12 cellular contexts compared by ENCODE assay signal in the genomic region with DNA sequence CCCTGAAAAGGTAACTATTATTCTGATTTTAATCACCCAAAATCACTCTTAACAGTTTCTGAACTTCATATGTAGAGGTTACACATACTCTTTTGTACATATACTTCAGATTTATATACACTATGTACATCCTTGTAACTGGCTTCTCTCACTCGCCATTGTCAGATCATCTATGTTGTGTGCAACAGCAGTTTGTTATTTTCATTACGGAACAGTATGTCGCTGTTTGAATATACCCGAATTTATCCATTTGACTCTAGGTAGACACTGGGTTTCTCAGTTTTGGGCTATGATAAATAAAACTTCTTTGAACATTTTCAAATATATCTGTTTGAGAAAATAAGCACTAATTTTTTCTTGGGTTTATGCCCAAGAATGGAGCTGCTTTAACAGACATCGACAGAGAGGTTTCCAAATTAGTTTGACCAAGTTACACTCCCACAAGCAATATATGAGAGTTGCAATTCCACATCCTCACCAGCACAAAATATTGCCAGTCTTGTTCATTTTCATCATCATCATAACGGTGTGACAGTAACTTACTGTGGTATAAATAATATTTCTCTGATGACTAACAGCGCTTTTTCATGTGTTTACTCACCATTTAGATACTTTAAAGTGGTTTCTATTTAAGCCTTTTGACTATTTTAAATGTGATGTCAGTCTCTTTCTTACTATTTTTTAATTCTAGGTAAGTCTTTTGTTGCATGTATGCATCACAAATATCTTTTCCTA.
DNase-seq lines count a peak whose midpoint lies in the region; ATAC-seq, FAIRE-seq and TF ChIP-seq lines count a peak whose summit lies in the region.
"Had no signal": no experiment of that assay in that cellular context is flagged by ENCODE, and none has a peak within 500 bp of the region (broad histone marks: within the 10 kb centered on the region; RNA-seq: fewer than 3 reads in every experiment).

No MANE protein-coding gene starts in this region.

- TF ChIP-seq POLR2A in A549 (IDR thresholded peaks at IDR 0.05; ENCODE audit: low read length): no peak

- CTCF ChIA-PET in A549 (lab: Yijun Ruan, JAX): interaction anchor here (1.5 to 4.9 kb wide), 6 partner anchors 8 to 900 kb away, joined by 3 to 73 read pairs (median 4); a partner anchor contains a TSS
- CTCF ChIA-PET in PC-3 (lab: Charles Lee): no interaction called here

- no peak overlapping the region for H3K4me3 Mint-ChIP-seq in GM23338

- no TSS peak for BruUV-seq in PC-3 (replicated peaks; lab: Mats Ljungman, UMichigan)

- no peak overlapping the region for H3K4me2 ChIP-seq in A549
- no peak overlapping the region for H3K4me2 ChIP-seq in PC-3 (ENCODE audit: low read length)
- no peak overlapping the region for H3K4me2 ChIP-seq in GM23338

- no peak overlapping the region for H2AFZ ChIP-seq in PC-3 (ENCODE audit: low read length)
- H2AFZ ChIP-seq in GM23338: no peak overlapping the region
- H2AFZ ChIP-seq: parathyroid adenoma had no signal

- TF ChIP-seq CTCF in A549 (IDR thresholded peaks at IDR 0.05) (no peak), PC-3 (conservative IDR thresholded peaks at IDR 0.05; ENCODE audit: low read depth, low read length) (peak; percentile 30; the same call in 1 of the 2 replicates), fibroblast of mammary gland (conservative IDR thresholded peaks at IDR 0.05; ENCODE audit: control insufficient read depth, insufficient read depth, low read depth, low read length) (peak; percentile 17), GM23338 (conservative IDR thresholded peaks at IDR 0.05; ENCODE audit: low read depth in 2 of 2) (no peak)

- no peaks in the 10 kb centered on the region for H3K79me2 ChIP-seq in PC-3 (ENCODE audit: low read length)
- no peaks in the 10 kb centered on the region for H3K79me2 ChIP-seq in GM23338 (replicated peaks; ENCODE audit: insufficient read depth)
- H3K79me2 ChIP-seq: parathyroid adenoma had no signal

- no peak for TF ChIP-seq EP300 in A549 (IDR thresholded peaks at IDR 0.05)

- H3K9me3 ChIP-seq in A549: no peaks in the 10 kb centered on the region
- no peaks in the 10 kb centered on the region for H3K9me3 ChIP-seq in PC-3 (ENCODE audit: low read length)

- peak; percentile 7 to 20 for DNase-seq in A549 (ENCODE audit: low read depth in 1 of 2, low spot score in 1 of 2)
- DNase-seq in PC-3: peak; percentile 69
- peak; percentile 82 for DNase-seq in fibroblast of mammary gland (ENCODE audit: low read depth)
- no peak for DNase-seq in globus pallidus (ENCODE audit: low spot score)
- no peak for DNase-seq in GM23338 (ENCODE audit: low spot score)
- no peak for DNase-seq in activated CD4-positive, alpha-beta T cell treated with anti-CD3 and anti-CD28 coated beads, Interleukin-2, amount 50 U/mL, for 1 hour
- DNase-seq in cerebellar nuclear complex (lab: John Stamatoyannopoulos, UW): no peak
- DNase-seq: activated effector memory CD4-positive, alpha-beta T cell treated with anti-CD3 and anti-CD28 coated beads, Interleukin-2, amount 50 U/mL, for 16 hours; Calu3; left cardiac atrium had no signal

- H3K27ac Mint-ChIP-seq in GM23338: no peak overlapping the region

- no peaks in the 10 kb centered on the region for H3K9me3 Mint-ChIP-seq in GM23338

- peaks cover 42% of the 10 kb centered on the region for H3K36me3 Mint-ChIP-seq in GM23338 (ENCODE audit: low read depth)

- no peaks in the 10 kb centered on the region for H3K9me2 ChIP-seq in PC-3 (replicated peaks; ENCODE audit: low read length)
- H3K9me2 ChIP-seq in GM23338 (ENCODE audit: insufficient read depth): no peaks in the 10 kb centered on the region

- no peak for TF ChIP-seq RAD21 in A549 (conservative IDR thresholded peaks at IDR 0.05 in 1 of 2, IDR thresholded peaks at IDR 0.05 in 1 of 2)

- H4K20me1 ChIP-seq in PC-3 (ENCODE audit: low read length) (no peaks in the 10 kb centered on the region), GM23338 (replicated peaks; ENCODE audit: insufficient read depth) (no peaks in the 10 kb centered on the region)

- H3K27ac ChIP-seq in A549 (no peak overlapping the region), PC-3 (ENCODE audit: low read length) (no peak overlapping the region), GM23338 (ENCODE audit: low read depth) (no peak overlapping the region)
- H3K27ac ChIP-seq: parathyroid adenoma had no signal

- FAIRE-seq in A549 (lab: Jason Lieb, UNC): no peak

- H3F3A ChIP-seq in PC-3 (ENCODE audit: low read length, unreplicated experiment) (peaks cover 3% of the 10 kb centered on the region), GM23338 (replicated peaks; ENCODE audit: low read depth) (no peaks in the 10 kb centered on the region)

- no peak overlapping the region for H3K4me3 ChIP-seq in A549
- H3K4me3 ChIP-seq in PC-3 (ENCODE audit: low read length): no peak overlapping the region
- H3K4me3 ChIP-seq in fibroblast of mammary gland (ENCODE audit: control insufficient read depth, low read depth, low read length): no peak overlapping the region
- no peak overlapping the region for H3K4me3 ChIP-seq in GM23338

- POLR2A ChIA-PET in A549 (lab: Yijun Ruan, JAX) (no interaction called here), PC-3 (lab: Charles Lee; ENCODE audit: unreplicated experiment) (no interaction called here)

- no peaks in the 10 kb centered on the region for H3K27me3 ChIP-seq in PC-3 (ENCODE audit: low read length)
- no peaks in the 10 kb centered on the region for H3K27me3 ChIP-seq in GM23338 (ENCODE audit: insufficient read depth)

- H3K36me3 ChIP-seq in PC-3 (ENCODE audit: low read depth, low read length) (no peaks in the 10 kb centered on the region), GM23338 (ENCODE audit: insufficient read depth) (peaks cover 21% of the 10 kb centered on the region; the same call in 1 of the 2 replicates)

- peaks cover 3% of the 10 kb centered on the region; the same call in 1 of the 3 replicates for H3K4me1 ChIP-seq in A549
- H3K4me1 ChIP-seq in PC-3 (ENCODE audit: insufficient read depth, low read length): peaks cover 7% of the 10 kb centered on the region; the same call in 1 of the 2 replicates
- H3K4me1 ChIP-seq in GM23338 (ENCODE audit: insufficient read depth): no peaks in the 10 kb centered on the region
- H3K4me1 ChIP-seq: parathyroid adenoma had no signal

- no peaks in the 10 kb centered on the region for H3K27me3 Mint-ChIP-seq in GM23338 (ENCODE audit: insufficient read depth, low read depth, poor library complexity)

- intact Hi-C loops in PC-3 (cut with micrococcal nuclease): loop anchor here (5.0 to 10.0 kb wide), 2 partner anchors 368 to 900 kb away; no protein-coding TSS in a partner anchor

- WGBS in A549 (ENCODE audit: missing lambda C conversion rate): 76% methylated on average over 7 of the region's 7 CpGs

- ATAC-seq in A549 (peak; percentile 84 to 88), GM18502 (IDR thresholded peaks at IDR 0.05; ENCODE audit: poor library complexity, unreplicated experiment) (peak; percentile 43), PC-3 (peak; percentile 94), GM23338 (no peak)
- ATAC-seq: left cardiac atrium had no signal

- H3K4me1 Mint-ChIP-seq in GM23338: no peaks in the 10 kb centered on the region

- H3K9ac ChIP-seq in PC-3 (ENCODE audit: low read length): no peak overlapping the region
- H3K9ac ChIP-seq: parathyroid adenoma had no signal

TF ChIP-seq in A549, 52 proteins besides CTCF, POLR2A, EP300 and RAD21 (continues in another document):
- no peak for TF ChIP-seq ZC3H11A (IDR thresholded peaks at IDR 0.05)
- no peak for TF ChIP-seq MAFK (IDR thresholded peaks at IDR 0.05; ENCODE audit: partially characterized antibody)
- TF ChIP-seq, protein P1, sequence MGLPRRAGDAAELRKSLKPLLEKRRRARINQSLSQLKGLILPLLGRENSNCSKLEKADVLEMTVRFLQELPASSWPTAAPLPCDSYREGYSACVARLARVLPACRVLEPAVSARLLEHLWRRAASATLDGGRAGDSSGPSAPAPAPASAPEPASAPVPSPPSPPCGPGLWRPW (IDR thresholded peaks at IDR 0.05): no peak
- no peak for TF ChIP-seq CHD2 (IDR thresholded peaks at IDR 0.05; ENCODE audit: low read length, partially characterized antibody)
- TF ChIP-seq EHF (CRISPR knock-in tag; IDR thresholded peaks at IDR 0.05): no peak
- no peak for TF ChIP-seq MYC (IDR thresholded peaks at IDR 0.05; ENCODE audit: borderline replicate concordance, low read length)
- TF ChIP-seq JUNB (IDR thresholded peaks at IDR 0.05): no peak
- TF ChIP-seq FOSL2 (IDR thresholded peaks at IDR 0.05): no peak
- no peak for TF ChIP-seq FOSL2 (CRISPR knock-in tag; IDR thresholded peaks at IDR 0.05)
- no peak for TF ChIP-seq NR3C1 (IDR thresholded peaks at IDR 0.05)
- TF ChIP-seq ZNF302 (CRISPR knock-in tag; IDR thresholded peaks at IDR 0.05): no peak
- no peak for TF ChIP-seq BHLHE40 (IDR thresholded peaks at IDR 0.05; ENCODE audit: low read depth, low read length)
- TF ChIP-seq CBX2 (IDR thresholded peaks at IDR 0.05; ENCODE audit: borderline replicate concordance, low read depth): no peak
- TF ChIP-seq ZSCAN20 (CRISPR knock-in tag; IDR thresholded peaks at IDR 0.05): no peak
- TF ChIP-seq HEYL (CRISPR knock-in tag; IDR thresholded peaks at IDR 0.05): no peak
- TF ChIP-seq RNF2 (IDR thresholded peaks at IDR 0.05; ENCODE audit: borderline replicate concordance, low read depth): no peak

TF ChIP-seq in GM23338, 12 proteins besides CTCF, POLR2A, EP300 and RAD21:
- no peak for TF ChIP-seq ZNF114 (CRISPR knock-in tag; IDR thresholded peaks at IDR 0.05)

Comparison
In these comparisons a context has a peak if more than half of its experiments do, and no peak if none do; other contexts are left out.
1. DNase-seq: peak in A549 (2 of 2), PC-3 (single experiment) and fibroblast of mammary gland (single experiment); none in globus pallidus (single experiment), GM23338 (single experiment), activated CD4-positive, alpha-beta T cell treated with anti-CD3 and anti-CD28 coated beads, Interleukin-2, amount 50 U/mL, for 1 hour (single experiment) and cerebellar nuclear complex (0 of 2).
2. CTCF ChIP-seq: peak in PC-3 (single experiment) and fibroblast of mammary gland (single experiment); none in A549 (single experiment) and GM23338 (0 of 2).